Comparison of ENCODE assay signal across 23 cellular contexts in the genomic region with DNA sequence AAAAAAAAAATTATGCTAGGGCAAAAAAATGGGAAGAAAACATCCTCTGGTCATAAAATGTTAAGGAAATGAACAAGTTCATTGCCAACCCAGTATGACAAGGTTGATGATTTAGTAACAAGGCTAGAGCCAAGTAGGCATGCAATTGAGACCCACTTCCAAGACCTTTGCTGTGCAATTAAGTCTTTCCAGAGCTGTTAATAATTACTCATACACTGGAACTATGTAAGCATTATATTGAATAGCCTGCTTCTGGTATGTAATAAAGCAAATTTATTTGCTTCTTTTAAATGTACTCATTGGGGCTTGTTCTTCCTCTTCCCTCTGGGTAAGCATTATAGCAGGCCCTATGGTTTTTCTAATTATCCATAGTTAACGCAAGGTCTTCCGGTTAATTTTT.
"Had no signal": no experiment of that assay in that cellular context is flagged by ENCODE, and none has a peak within 500 bp of the region (broad histone marks: within the 10 kb centered on the region; RNA-seq: fewer than 3 reads in every experiment).

No MANE protein-coding gene starts in this region.

- H3K4me1 ChIP-seq: gastroesophageal sphincter, lower lobe of right lung, upper lobe of left lung had no signal

- H3K4me1 Mint-ChIP-seq: activated B cell treated with CpG ODN at 0.5 μM for 24 hours; central memory CD8-positive, alpha-beta T cell; nephron; stimulated activated memory B cell treated with anti-CD40 and anti-IgM and Interleukin-4, amounts not matched to agents 10 μg/mL and 1 μg/mL and 100 μg/mL, for 72 hours; stimulated activated naive CD8-positive, alpha-beta T cell treated with anti-CD3 and anti-CD28 coated beads, Interleukin-15, amount 100 ng/mL, for 72 hours; T-helper 17 cell had no signal

- H3K27ac ChIP-seq: gastroesophageal sphincter, lower lobe of right lung, skin epidermis, upper lobe of left lung had no signal

- H3K4me3 ChIP-seq: gastroesophageal sphincter, lower lobe of right lung, skin epidermis, upper lobe of left lung had no signal

- H3K9me3 Mint-ChIP-seq: activated B cell treated with CpG ODN at 0.5 μM for 24 hours; activated CD8-positive, alpha-beta T cell treated with anti-CD3 and anti-CD28 coated beads for 36 hours; activated naive CD4-positive, alpha-beta T cell treated with anti-CD3 and anti-CD28 coated beads, Interleukin-2, amount 50 U/mL, for 72 hours; activated T-cell treated with anti-CD3 and anti-CD28 coated beads, Interleukin-2, amount 50 U/mL, for 72 hours; central memory CD8-positive, alpha-beta T cell; nephron; stimulated activated memory B cell treated with anti-CD40 and anti-IgM and Interleukin-4, amounts not matched to agents 10 μg/mL and 1 μg/mL and 100 μg/mL, for 72 hours; stimulated activated naive CD8-positive, alpha-beta T cell treated with anti-CD3 and anti-CD28 coated beads, Interleukin-15, amount 100 ng/mL, for 72 hours had no signal

- H3K27me3 ChIP-seq: gastroesophageal sphincter, upper lobe of left lung had no signal

- H3K36me3 Mint-ChIP-seq: activated naive CD4-positive, alpha-beta T cell treated with anti-CD3 and anti-CD28 coated beads, Interleukin-2, amount 50 U/mL, for 72 hours; stimulated activated memory B cell treated with anti-CD40 and anti-IgM and Interleukin-4, amounts not matched to agents 10 μg/mL and 1 μg/mL and 100 μg/mL, for 72 hours had no signal

- H3K27me3 Mint-ChIP-seq: activated CD8-positive, alpha-beta T cell treated with anti-CD3 and anti-CD28 coated beads for 36 hours; central memory CD8-positive, alpha-beta T cell; stimulated activated memory B cell treated with anti-CD40 and anti-IgM and Interleukin-4, amounts not matched to agents 10 μg/mL and 1 μg/mL and 100 μg/mL, for 72 hours; stimulated activated naive CD8-positive, alpha-beta T cell treated with anti-CD3 and anti-CD28 coated beads, Interleukin-15, amount 100 ng/mL, for 72 hours; T-helper 17 cell had no signal

- DNase-seq: activated B cell treated with CpG ODN at 0.5 μM for 24 hours; activated CD4-positive, alpha-beta T cell treated with anti-CD3 and anti-CD28 coated beads, Interleukin-2, amount 50 U/mL, for 1 hour; activated CD8-positive, alpha-beta T cell treated with anti-CD3 and anti-CD28 coated beads for 36 hours; activated naive CD4-positive, alpha-beta T cell; activated T-cell treated with anti-CD3 and anti-CD28 coated beads, Interleukin-2, amount 50 U/mL, for 72 hours; hippocampal formation; lower lobe of right lung; mesendoderm; posterior cingulate gyrus; stimulated activated CD4-positive, alpha-beta T cell treated with anti-CD3 and anti-CD28 coated beads, Interleukin-4, amount 100 ng/mL, for 4 hours; stimulated activated CD8-positive, alpha-beta memory T cell treated with anti-CD3 and anti-CD28 coated beads, Interleukin-4, amount 100 ng/mL, for 48 hours; stimulated activated naive CD8-positive, alpha-beta T cell treated with anti-CD3 and anti-CD28 coated beads, Interleukin-15, amount 100 ng/mL, for 72 hours; substantia nigra; T-helper 17 cell; T1000; upper lobe of left lung had no signal

- H3K9me3 ChIP-seq: gastroesophageal sphincter, lower lobe of right lung, upper lobe of left lung had no signal

- H3K4me3 Mint-ChIP-seq: activated B cell treated with CpG ODN at 0.5 μM for 24 hours; activated CD8-positive, alpha-beta T cell treated with anti-CD3 and anti-CD28 coated beads for 36 hours; activated T-cell treated with anti-CD3 and anti-CD28 coated beads, Interleukin-2, amount 50 U/mL, for 72 hours; central memory CD8-positive, alpha-beta T cell; nephron; stimulated activated memory B cell treated with anti-CD40 and anti-IgM and Interleukin-4, amounts not matched to agents 10 μg/mL and 1 μg/mL and 100 μg/mL, for 72 hours; stimulated activated naive CD8-positive, alpha-beta T cell treated with anti-CD3 and anti-CD28 coated beads, Interleukin-15, amount 100 ng/mL, for 72 hours; T-helper 17 cell had no signal

- H3K27ac Mint-ChIP-seq: activated B cell treated with CpG ODN at 0.5 μM for 24 hours; activated CD8-positive, alpha-beta T cell treated with anti-CD3 and anti-CD28 coated beads for 36 hours; activated naive CD4-positive, alpha-beta T cell treated with anti-CD3 and anti-CD28 coated beads, Interleukin-2, amount 50 U/mL, for 72 hours; activated T-cell treated with anti-CD3 and anti-CD28 coated beads, Interleukin-2, amount 50 U/mL, for 72 hours; stimulated activated memory B cell treated with anti-CD40 and anti-IgM and Interleukin-4, amounts not matched to agents 10 μg/mL and 1 μg/mL and 100 μg/mL, for 72 hours; stimulated activated naive CD8-positive, alpha-beta T cell treated with anti-CD3 and anti-CD28 coated beads, Interleukin-15, amount 100 ng/mL, for 72 hours; T-helper 17 cell had no signal

- ATAC-seq: activated CD8-positive, alpha-beta T cell treated with anti-CD3 and anti-CD28 coated beads for 36 hours; activated naive CD4-positive, alpha-beta T cell treated with anti-CD3 and anti-CD28 coated beads, Interleukin-2, amount 50 U/mL, for 72 hours; activated T-cell treated with anti-CD3 and anti-CD28 coated beads, Interleukin-2, amount 50 U/mL, for 72 hours; gastroesophageal sphincter; lower lobe of right lung; sciatic nerve; stimulated activated memory B cell treated with anti-CD40 and anti-IgM and Interleukin-4, amounts not matched to agents 10 μg/mL and 1 μg/mL and 100 μg/mL, for 72 hours; stimulated activated naive CD8-positive, alpha-beta T cell treated with anti-CD3 and anti-CD28 coated beads, Interleukin-15, amount 100 ng/mL, for 72 hours; T-helper 17 cell had no signal

- H3K36me3 ChIP-seq: gastroesophageal sphincter, lower lobe of right lung, upper lobe of left lung had no signal
